Comparison of ENCODE assay signal across 33 cellular contexts in the genomic region with DNA sequence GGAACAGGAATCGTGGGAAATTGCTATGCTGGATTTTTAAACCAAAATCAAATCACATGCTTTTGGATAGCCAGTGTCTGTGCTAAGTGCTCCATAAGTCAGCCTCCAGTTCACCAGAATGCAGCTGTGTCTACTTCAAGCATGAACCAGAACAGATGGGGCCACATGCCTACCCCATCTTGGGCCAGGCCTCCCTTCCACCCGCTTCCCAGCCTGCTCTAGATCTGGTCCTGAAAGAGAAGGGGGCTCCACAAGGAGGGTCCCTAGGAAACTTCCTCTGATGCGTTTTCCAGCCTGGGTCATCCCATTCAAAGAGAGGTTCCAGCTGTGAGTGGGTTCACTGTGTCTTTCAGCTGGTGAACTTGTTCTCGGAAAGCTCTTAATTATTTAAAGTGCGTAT.
"Had no signal": no experiment of that assay in that cellular context is flagged by ENCODE, and none has a peak within 500 bp of the region (broad histone marks: within the 10 kb centered on the region; RNA-seq: fewer than 3 reads in every experiment).

No MANE protein-coding gene starts in this region.

- H3K27ac ChIP-seq: ascending aorta, cardiac muscle cell, VCaP had no signal

- H3K36me3 ChIP-seq: ascending aorta, cardiac muscle cell had no signal

- DNase-seq: activated B cell treated with CpG ODN at 0.5 μM for 24 hours; activated CD4-positive, alpha-beta memory T cell treated with anti-CD3 and anti-CD28 coated beads, Interleukin-2, amount 10 ng/mL, durations not matched to agents 7 days and 5 days; activated CD4-positive, alpha-beta T cell treated with anti-CD3 and anti-CD28 coated beads for 48 hours; activated CD4-positive, alpha-beta T cell treated with anti-CD3 and anti-CD28 coated beads, Interleukin-2, amount 10 ng/mL, durations not matched to agents 7 days and 5 days; activated CD4-positive, alpha-beta T cell treated with anti-CD3 and anti-CD28 coated beads, Interleukin-2, amount 50 U/mL, for 48 hours; activated CD4-positive, CD25-positive, alpha-beta regulatory T cell treated with anti-CD3 and anti-CD28 coated beads, Interleukin-2, amount 50 U/mL, for 72 hours; activated CD8-positive, alpha-beta memory T cell treated with anti-CD3 and anti-CD28 coated beads, Interleukin-2, amount 50 U/mL, for 48 hours; activated CD8-positive, alpha-beta T cell treated with anti-CD3 and anti-CD28 coated beads, Interleukin-2, amount 10 ng/mL, durations not matched to agents 7 days and 5 days; activated effector memory CD4-positive, alpha-beta T cell treated with Interleukin-2 at 50 U/mL for 16 hours; activated gamma-delta T cell; activated naive CD4-positive, alpha-beta T cell treated with anti-CD3 and anti-CD28 coated beads, Interleukin-2, amount 10 ng/mL, durations not matched to agents 7 days and 5 days; activated naive CD4-positive, alpha-beta T cell treated with Interleukin-2 at 50 U/mL for 16 hours; activated naive CD8-positive, alpha-beta T cell treated with anti-CD3 and anti-CD28 coated beads, Interleukin-2, amount 10 ng/mL, durations not matched to agents 7 days and 5 days; activated naive CD8-positive, alpha-beta T cell treated with anti-CD3 and anti-CD28 coated beads, Interleukin-2, amount 50 U/mL, for 24 hours; activated T-cell treated with anti-CD3 and anti-CD28 coated beads, Interleukin-2, amount 50 U/mL, for 24 hours; activated T-cell treated with anti-CD3 and anti-CD28 coated beads, Interleukin-2, amount 50 U/mL, for 48 hours; amygdala; anterior cingulate cortex; caudate nucleus; cerebellar nuclear complex; T-helper 1 cell; T-helper 2 cell; T-helper 9 cell had no signal

- H3K27ac Mint-ChIP-seq: activated B cell treated with CpG ODN at 0.5 μM for 24 hours; activated CD4-positive, alpha-beta memory T cell treated with anti-CD3 and anti-CD28 coated beads, Interleukin-2, amount 10 ng/mL, durations not matched to agents 7 days and 5 days; activated CD4-positive, alpha-beta T cell treated with anti-CD3 and anti-CD28 coated beads, Interleukin-2, amount 10 ng/mL, durations not matched to agents 7 days and 5 days; activated CD8-positive, alpha-beta T cell treated with anti-CD3 and anti-CD28 coated beads, Interleukin-2, amount 10 ng/mL, durations not matched to agents 7 days and 5 days; activated naive CD4-positive, alpha-beta T cell treated with anti-CD3 and anti-CD28 coated beads, Interleukin-2, amount 10 ng/mL, durations not matched to agents 7 days and 5 days; activated naive CD4-positive, alpha-beta T cell treated with anti-CD3 and anti-CD28 coated beads, Interleukin-2, amount 50 U/mL, for 24 hours; activated naive CD8-positive, alpha-beta T cell; activated naive CD8-positive, alpha-beta T cell treated with anti-CD3 and anti-CD28 coated beads, Interleukin-2, amount 10 ng/mL, durations not matched to agents 7 days and 5 days; activated naive CD8-positive, alpha-beta T cell treated with anti-CD3 and anti-CD28 coated beads, Interleukin-2, amount 50 U/mL, for 24 hours; activated T-cell treated with anti-CD3 and anti-CD28 coated beads, Interleukin-2, amount 50 U/mL, for 24 hours; activated T-helper 2 cell treated with anti-CD3 and anti-CD28 coated beads, Interferon-gamma antibody, Interleukin-2, Interleukin-4, amounts not matched to agents 10 μg/mL and 5 μg/mL and 100 μg/mL, durations not matched to agents 14 hours and 24 hours and 36 hours; brain; T-helper 1 cell treated with Interleukin-12 subunit alpha and Interleukin-12 subunit beta and Interleukin-4 antibody, amounts not matched to agents 30 μg/mL and 1 μg/mL, for 36 hours; T-helper 2 cell treated with Interferon-gamma antibody and Interleukin-4, amounts not matched to agents 5 μg/mL and 100 μg/mL, for 36 hours had no signal

- H3K9me3 ChIP-seq: ascending aorta had no signal

- H3K4me3 ChIP-seq: ascending aorta, cardiac muscle cell had no signal

- H3K9me3 Mint-ChIP-seq: activated T-cell treated with anti-CD3 and anti-CD28 coated beads, Interleukin-2, amount 50 U/mL, for 24 hours had no signal

- H3K4me1 ChIP-seq: ascending aorta had no signal

- H3K27me3 Mint-ChIP-seq: activated CD4-positive, alpha-beta memory T cell treated with anti-CD3 and anti-CD28 coated beads, Interleukin-2, amount 10 ng/mL, durations not matched to agents 7 days and 5 days; activated naive CD4-positive, alpha-beta T cell treated with anti-CD3 and anti-CD28 coated beads, Interleukin-2, amount 50 U/mL, for 24 hours; activated naive CD8-positive, alpha-beta T cell treated with anti-CD3 and anti-CD28 coated beads, Interleukin-2, amount 10 ng/mL, durations not matched to agents 7 days and 5 days; activated naive CD8-positive, alpha-beta T cell treated with anti-CD3 and anti-CD28 coated beads, Interleukin-2, amount 50 U/mL, for 24 hours had no signal

- H3K36me3 Mint-ChIP-seq: activated naive CD8-positive, alpha-beta T cell had no signal

- H3K4me3 Mint-ChIP-seq: activated B cell treated with CpG ODN at 0.5 μM for 24 hours; activated CD4-positive, alpha-beta memory T cell treated with anti-CD3 and anti-CD28 coated beads, Interleukin-2, amount 10 ng/mL, durations not matched to agents 7 days and 5 days; activated CD4-positive, alpha-beta T cell treated with anti-CD3 and anti-CD28 coated beads, Interleukin-2, amount 10 ng/mL, durations not matched to agents 7 days and 5 days; activated CD8-positive, alpha-beta T cell treated with anti-CD3 and anti-CD28 coated beads, Interleukin-2, amount 10 ng/mL, durations not matched to agents 7 days and 5 days; activated naive CD4-positive, alpha-beta T cell treated with anti-CD3 and anti-CD28 coated beads, Interleukin-2, amount 10 ng/mL, durations not matched to agents 7 days and 5 days; activated naive CD4-positive, alpha-beta T cell treated with anti-CD3 and anti-CD28 coated beads, Interleukin-2, amount 50 U/mL, for 24 hours; activated naive CD8-positive, alpha-beta T cell; activated naive CD8-positive, alpha-beta T cell treated with anti-CD3 and anti-CD28 coated beads, Interleukin-2, amount 10 ng/mL, durations not matched to agents 7 days and 5 days; activated naive CD8-positive, alpha-beta T cell treated with anti-CD3 and anti-CD28 coated beads, Interleukin-2, amount 50 U/mL, for 24 hours; activated T-cell treated with anti-CD3 and anti-CD28 coated beads, Interleukin-2, amount 50 U/mL, for 24 hours; brain; central memory CD8-positive, alpha-beta T cell; T-helper 1 cell treated with Interleukin-12 subunit alpha and Interleukin-12 subunit beta and Interleukin-4 antibody, amounts not matched to agents 30 μg/mL and 1 μg/mL, for 36 hours; T-helper 2 cell treated with Interferon-gamma antibody and Interleukin-4, amounts not matched to agents 5 μg/mL and 100 μg/mL, for 36 hours had no signal

- ATAC-seq: activated CD8-positive, alpha-beta T cell treated with anti-CD3 and anti-CD28 coated beads, Interleukin-2, amount 10 ng/mL, durations not matched to agents 7 days and 5 days; activated naive CD8-positive, alpha-beta T cell treated with anti-CD3 and anti-CD28 coated beads, Interleukin-2, amount 50 U/mL, for 24 hours had no signal

- H3K27me3 ChIP-seq: ascending aorta, cardiac muscle cell had no signal
